ENCODE assay signal across 9 cellular contexts in genomic region chr19:43798026-43798545, GRCh38. TPM values are rescaled to one million over a fixed set of nuclear protein-coding genes. Genes with fewer than 3 reads are reported as not detected.
DNase-seq lines count a peak whose midpoint lies in the region; ATAC-seq and TF ChIP-seq lines count a peak whose summit lies in the region.
"Had no signal": no experiment of that assay in that cellular context is flagged by ENCODE, and none has a peak within 500 bp of the region (broad histone marks: within the 10 kb centered on the region; RNA-seq: fewer than 3 reads in every experiment).

No MANE protein-coding gene starts in this region.

- 35 to 40% methylated on average over 4 to 5 of the region's 5 CpGs for WGBS in tibial nerve, 2 donors

- no peak for TF ChIP-seq CTCF in brain (conservative IDR thresholded peaks at IDR 0.05)
- no peak for TF ChIP-seq CTCF in tibial nerve (IDR thresholded peaks at IDR 0.05)
- TF ChIP-seq CTCF in glutamatergic neuron (IDR thresholded peaks at IDR 0.05; ENCODE audit: partially characterized antibody, unreplicated experiment), result no peak

- H3K27ac ChIP-seq in tibial nerve, result no peak overlapping the region
- H3K27ac ChIP-seq: C4-2B had no signal

- CTCF ChIA-PET in HEK293T (lab: Yijun Ruan, JAX), result no interaction called here

- POLR2A ChIA-PET in HEK293T (lab: Yijun Ruan, JAX), result no interaction called here

- peak overlapping the region in 3 of 4 donors; percentile 39 to 50 (median 39) for H3K4me3 ChIP-seq in tibial nerve

- no peaks in the 10 kb centered on the region for H3K36me3 Mint-ChIP-seq in activated T-cell treated with anti-CD3 and anti-CD28 coated beads, Interleukin-2, amount 50 U/mL, for 72 hours (ENCODE audit: insufficient read depth in 2 of 2)
- H3K36me3 Mint-ChIP-seq in brain (no peaks in the 10 kb centered on the region), memory B cell (no peaks in the 10 kb centered on the region), glutamatergic neuron (ENCODE audit: unreplicated experiment) (peaks cover 4% of the 10 kb centered on the region)

- no peak overlapping the region for H3K27ac Mint-ChIP-seq in activated T-cell treated with anti-CD3 and anti-CD28 coated beads, Interleukin-2, amount 50 U/mL, for 72 hours
- no peak overlapping the region for H3K27ac Mint-ChIP-seq in brain
- H3K27ac Mint-ChIP-seq in memory B cell, result no peak overlapping the region
- no peak overlapping the region for H3K27ac Mint-ChIP-seq in glutamatergic neuron (ENCODE audit: unreplicated experiment)

- peaks cover 0 to 4% (median 0%) of the 10 kb centered on the region in 4 donors for H3K9me3 ChIP-seq in tibial nerve

- H3K4me1 ChIP-seq in tibial nerve, result peaks cover 0 to 12% (median 3%) of the 10 kb centered on the region in 4 donors

- peak overlapping the region; percentile 80 to 87 for H3K4me3 Mint-ChIP-seq in activated T-cell treated with anti-CD3 and anti-CD28 coated beads, Interleukin-2, amount 50 U/mL, for 72 hours
- peak overlapping the region; percentile 40 to 77 (median 69) for H3K4me3 Mint-ChIP-seq in brain
- H3K4me3 Mint-ChIP-seq in memory B cell, result peak overlapping the region; percentile 79
- H3K4me3 Mint-ChIP-seq in glutamatergic neuron (ENCODE audit: unreplicated experiment), result no peak overlapping the region

- peaks cover 14% of the 10 kb centered on the region for H3K4me1 Mint-ChIP-seq in activated T-cell treated with anti-CD3 and anti-CD28 coated beads, Interleukin-2, amount 50 U/mL, for 72 hours (ENCODE audit: low read depth)
- H3K4me1 Mint-ChIP-seq in brain, result no peaks in the 10 kb centered on the region
- H3K4me1 Mint-ChIP-seq in memory B cell, result peaks cover 13% of the 10 kb centered on the region
- H3K4me1 Mint-ChIP-seq in glutamatergic neuron (ENCODE audit: low read depth, unreplicated experiment), result no peaks in the 10 kb centered on the region

- DNase-seq in activated T-cell treated with anti-CD3 and anti-CD28 coated beads, Interleukin-2, amount 50 U/mL, for 72 hours, result no peak
- DNase-seq in activated T-cell treated with anti-CD3 and anti-CD28 coated beads for 4 hours (no peak), memory B cell (ENCODE audit: low spot score in 2 of 2) (no peak), tibial nerve (ENCODE audit: low spot score in 2 of 2) (no peak), NCI-H748 treated with DMSO at 0.1 percent for 48 hours (lab: John Stamatoyannopoulos, UW) (no peak), HEK293T (ENCODE audit: extremely low spot score) (no peak), glutamatergic neuron (no peak)

- peaks cover 27% of the 10 kb centered on the region for H3K27me3 Mint-ChIP-seq in activated T-cell treated with anti-CD3 and anti-CD28 coated beads, Interleukin-2, amount 50 U/mL, for 72 hours (ENCODE audit: low read depth)
- H3K27me3 Mint-ChIP-seq in brain, result peaks cover 76% of the 10 kb centered on the region
- H3K27me3 Mint-ChIP-seq in memory B cell, result peaks cover 36% of the 10 kb centered on the region
- H3K27me3 Mint-ChIP-seq in glutamatergic neuron (ENCODE audit: unreplicated experiment), result peaks cover 19% of the 10 kb centered on the region

- peak; percentile 19 to 20 for ATAC-seq in activated T-cell treated with anti-CD3 and anti-CD28 coated beads, Interleukin-2, amount 50 U/mL, for 72 hours (replicated peaks in 1 of 2)
- no peak for ATAC-seq in memory B cell (ENCODE audit: low read depth)

- no peaks in the 10 kb centered on the region for H3K9me3 Mint-ChIP-seq in activated T-cell treated with anti-CD3 and anti-CD28 coated beads, Interleukin-2, amount 50 U/mL, for 72 hours
- H3K9me3 Mint-ChIP-seq in brain (peaks cover 0 to 7% (median 4%) of the 10 kb centered on the region in 5 experiments), memory B cell (peaks cover 3% of the 10 kb centered on the region), glutamatergic neuron (ENCODE audit: unreplicated experiment) (peaks cover 4% of the 10 kb centered on the region)

- H3K36me3 ChIP-seq in tibial nerve, result no peaks in the 10 kb centered on the region

- TF ChIP-seq POLR2A in tibial nerve (IDR thresholded peaks at IDR 0.05), result no peak

- no peak for TF ChIP-seq EP300 in tibial nerve (IDR thresholded peaks at IDR 0.05)

- H3K27me3 ChIP-seq in tibial nerve, result peaks cover 0 to 49% of the 10 kb centered on the region in 2 donors

TF ChIP-seq in HEK293T, 16 proteins besides CTCF, POLR2A, EP300 and RAD21:
- TF ChIP-seq HDGF (IDR thresholded peaks at IDR 0.05; ENCODE audit: borderline replicate concordance) (no peak), CTBP1 (IDR thresholded peaks at IDR 0.05; ENCODE audit: borderline replicate concordance) (no peak), SP1 (IDR thresholded peaks at IDR 0.05) (no peak), FOXA1 (IDR thresholded peaks at IDR 0.05) (no peak)

RNA-seq across cellular contexts. Expression of gene LYPD5, which starts 4.2 kb away (rescaled TPM):
- 1 to 10 TPM in 1 of 2 donors, under 1 TPM in 1; 0.21 to 1.1 TPM for total RNA-seq in activated T-cell treated with anti-CD3 and anti-CD28 coated beads, Interleukin-2, amount 50 U/mL, for 72 hours
- 8.1 TPM for polyA plus RNA-seq in brain (ENCODE audit: insufficient read depth, low read depth, low replicate concordance)
- total RNA-seq in tibial nerve (1 to 10 TPM in 1 of 4 donors, under 1 TPM in 3; 0.39 to 2.1 (median 0.53) TPM), glutamatergic neuron (ENCODE audit: unreplicated experiment) (not detected)

RNA-seq across cellular contexts. Expression of gene KCNN4, which starts 17.3 kb away (rescaled TPM):
- 100 to 1,000 TPM in 1 of 2 donors, 10 to 100 TPM in 1; 91.6 to 118 TPM for total RNA-seq in activated T-cell treated with anti-CD3 and anti-CD28 coated beads, Interleukin-2, amount 50 U/mL, for 72 hours
- polyA plus RNA-seq in brain (ENCODE audit: insufficient read depth, low read depth, low replicate concordance), result 5.0 TPM
- total RNA-seq in tibial nerve, result 10 to 100 TPM in 1 of 4 donors, 1 to 10 TPM in 3; 4.6 to 18.3 (median 6.8) TPM
- 0.44 TPM for total RNA-seq in glutamatergic neuron (ENCODE audit: unreplicated experiment)

RNA-seq across cellular contexts. Expression of gene ZNF283, which starts 29.0 kb away (rescaled TPM):
- total RNA-seq in activated T-cell treated with anti-CD3 and anti-CD28 coated beads, Interleukin-2, amount 50 U/mL, for 72 hours, result 1 to 10 TPM; 6.9 to 7.3 TPM
- polyA plus RNA-seq in brain (ENCODE audit: insufficient read depth, low read depth, low replicate concordance), result 0.70 TPM
- total RNA-seq in tibial nerve, result 10 to 100 TPM in 2 of 4 donors, 1 to 10 TPM in 2; 4.2 to 12.3 (median 10.4) TPM
- total RNA-seq in glutamatergic neuron (ENCODE audit: unreplicated experiment), result 13.0 TPM

RNA-seq across cellular contexts. Expression of gene SMG9, which starts 43.3 kb away (rescaled TPM):
- 10 to 100 TPM; 85.3 to 96.4 TPM for total RNA-seq in activated T-cell treated with anti-CD3 and anti-CD28 coated beads, Interleukin-2, amount 50 U/mL, for 72 hours
- polyA plus RNA-seq in brain (ENCODE audit: insufficient read depth, low read depth, low replicate concordance), result 66.0 TPM
- total RNA-seq in tibial nerve, result 10 to 100 TPM; 14.6 to 49.8 (median 28.0) TPM
- 34.1 TPM for total RNA-seq in glutamatergic neuron (ENCODE audit: unreplicated experiment)

Comparison
In these comparisons a context has a peak if more than half of its experiments do, and no peak if none do; other contexts are left out.
1. RNA of gene KCNN4, which starts 17.3 kb away (total RNA-seq): 91.6 to 118 TPM in activated T-cell treated with anti-CD3 and anti-CD28 coated beads, Interleukin-2, amount 50 U/mL, for 72 hours; 4.6 to 18.3 TPM in tibial nerve and 0.44 TPM in glutamatergic neuron (single experiment); every median in the first group is over 4 times any median in the second.